In genomic region chr2:15939854-15940660, GRCh38 we compare ENCODE assay signal across 8 cellular contexts. TPM values are rescaled to one million over a fixed set of nuclear protein-coding genes. Genes with fewer than 3 reads are reported as not detected.
DNase-seq lines count a peak whose midpoint lies in the region; ATAC-seq and TF ChIP-seq lines count a peak whose summit lies in the region.

TSS of gene MYCN (plus strand) at chr2:15940550. CDS start at chr2:15942065, 1,515 bp downstream.

- intact Hi-C loops in activated T-helper 1 cell treated with anti-CD3 and anti-CD28 coated beads, Interleukin-12 subunit alpha, Interleukin-12 subunit beta, Interleukin-2, Interleukin-4 antibody, amounts not matched to agents 30 ng/mL and 10 ng/mL and 1 ng/mL, durations not matched to agents 14 hours and 24 hours and 36 hours (cut with micrococcal nuclease) = loop anchor here (2.0 to 5.0 kb wide), 2 partner anchors 567 to 817 kb away; no protein-coding TSS in a partner anchor
- intact Hi-C loops in naive thymus-derived CD4-positive, alpha-beta T cell (cut with micrococcal nuclease) = loop anchor here (1.0 to 10.0 kb wide), 8 partner anchors 95 to 669 kb away; no protein-coding TSS in a partner anchor

- H3K36me3 ChIP-seq in HEK293 (ENCODE audit: control insufficient read depth in 2 of 2, insufficient read depth in 1 of 2, low read length in 2 of 2) = no peaks in the 10 kb centered on the region
- H3K36me3 ChIP-seq in naive thymus-derived CD4-positive, alpha-beta T cell (ENCODE audit: control insufficient read depth in 2 of 3, insufficient read depth in 3 of 3, low read length in 3 of 3) = no peaks in the 10 kb centered on the region
- H3K36me3 ChIP-seq in tibial nerve = peaks cover 0 to under 1% (median 0%) of the 10 kb centered on the region in 3 donors

- TF ChIP-seq CTCF in HEK293 (tag by site-specific recombination; IDR thresholded peaks at IDR 0.05) (peak; percentile 91), fibroblast of villous mesenchyme (IDR thresholded peaks at IDR 0.05; ENCODE audit: insufficient read depth, low read depth, low read length) (peak; percentile 50), tibial nerve (IDR thresholded peaks at IDR 0.05) (peak in 2 of 5 experiments; percentile 65 to 78)

- H3K27ac ChIP-seq in HEK293 (ENCODE audit: extremely low read depth, low read depth, low read length) (peak within 1 kb of the TSS; percentile 62), tibial nerve (peak within 1 kb of the TSS; percentile 37 to 83 (median 64))
- no peak within 1 kb of the TSS for H3K27ac ChIP-seq in naive thymus-derived CD4-positive, alpha-beta T cell (ENCODE audit: low read depth, low read length)

- no peak within 1 kb of the TSS for H3K27ac Mint-ChIP-seq in activated T-helper 1 cell treated with anti-CD3 and anti-CD28 coated beads, Interleukin-12 subunit alpha, Interleukin-12 subunit beta, Interleukin-2, Interleukin-4 antibody, amounts not matched to agents 30 ng/mL and 10 ng/mL and 1 ng/mL, durations not matched to agents 14 hours and 24 hours and 36 hours
- H3K27ac Mint-ChIP-seq in naive thymus-derived CD4-positive, alpha-beta T cell = peak within 1 kb of the TSS in 3 of 9 donors; percentile 23 to 38 (median 36)

- peak within 1 kb of the TSS; percentile 63 for H3K4me3 ChIP-seq in HEK293 (ENCODE audit: low read depth, low read length)
- H3K4me3 ChIP-seq in fibroblast of villous mesenchyme (ENCODE audit: low read depth, low read length) = peak within 1 kb of the TSS; percentile 21
- peak within 1 kb of the TSS; percentile 52 for H3K4me3 ChIP-seq in naive thymus-derived CD4-positive, alpha-beta T cell (ENCODE audit: low read length)
- peak within 1 kb of the TSS; percentile 35 to 63 (median 53) for H3K4me3 ChIP-seq in tibial nerve

- no peak for TF ChIP-seq POLR2A in tibial nerve (IDR thresholded peaks at IDR 0.05)

- no peaks in the 10 kb centered on the region for H3K36me3 Mint-ChIP-seq in activated T-helper 1 cell treated with anti-CD3 and anti-CD28 coated beads, Interleukin-12 subunit alpha, Interleukin-12 subunit beta, Interleukin-2, Interleukin-4 antibody, amounts not matched to agents 30 ng/mL and 10 ng/mL and 1 ng/mL, durations not matched to agents 14 hours and 24 hours and 36 hours (ENCODE audit: low read depth)
- H3K36me3 Mint-ChIP-seq in naive thymus-derived CD4-positive, alpha-beta T cell = peaks cover 0 to 4% (median 0%) of the 10 kb centered on the region in 5 donors

- peaks cover 59% of the 10 kb centered on the region for H3K27me3 Mint-ChIP-seq in activated T-helper 1 cell treated with anti-CD3 and anti-CD28 coated beads, Interleukin-12 subunit alpha, Interleukin-12 subunit beta, Interleukin-2, Interleukin-4 antibody, amounts not matched to agents 30 ng/mL and 10 ng/mL and 1 ng/mL, durations not matched to agents 14 hours and 24 hours and 36 hours (ENCODE audit: insufficient read depth)
- peaks cover 41 to 78% (median 58%) of the 10 kb centered on the region in 5 donors for H3K27me3 Mint-ChIP-seq in naive thymus-derived CD4-positive, alpha-beta T cell

- TF ChIP-seq EP300 in tibial nerve (IDR thresholded peaks at IDR 0.05) = peak in 1 of 2 donors; percentile 4

- DNase-seq in DMS 273 treated with DMSO at 0.1 percent for 48 hours (lab: John Stamatoyannopoulos, UW) = peak; percentile 31
- DNase-seq in NCI-H2227 treated with DMSO at 0.1 percent for 48 hours (lab: John Stamatoyannopoulos, UW) = peak; percentile 91
- DNase-seq in activated T-helper 1 cell treated with anti-CD3 and anti-CD28 coated beads, Interleukin-12 subunit alpha, Interleukin-12 subunit beta, Interleukin-2, Interleukin-4 antibody, amounts not matched to agents 30 ng/mL and 10 ng/mL and 1 ng/mL, durations not matched to agents 14 hours and 24 hours and 36 hours (ENCODE audit: low spot score) = peak; percentile 10
- DNase-seq in fibroblast of villous mesenchyme (ENCODE audit: low read depth) = peak; percentile 24
- peak in 8 of 9 donors; percentile 16 to 50 (median 38) for DNase-seq in naive thymus-derived CD4-positive, alpha-beta T cell
- peak; percentile 28 to 39 for DNase-seq in tibial nerve (ENCODE audit: low spot score in 2 of 2)

- H3K4me3 Mint-ChIP-seq in activated T-helper 1 cell treated with anti-CD3 and anti-CD28 coated beads, Interleukin-12 subunit alpha, Interleukin-12 subunit beta, Interleukin-2, Interleukin-4 antibody, amounts not matched to agents 30 ng/mL and 10 ng/mL and 1 ng/mL, durations not matched to agents 14 hours and 24 hours and 36 hours = no peak within 1 kb of the TSS
- H3K4me3 Mint-ChIP-seq in naive thymus-derived CD4-positive, alpha-beta T cell = peak within 1 kb of the TSS; percentile 50 to 86 (median 80)

- peaks cover 0 to 6% of the 10 kb centered on the region in 2 donors for H3K27me3 ChIP-seq in naive thymus-derived CD4-positive, alpha-beta T cell (ENCODE audit: control insufficient read depth in 2 of 2, insufficient read depth in 2 of 2, low read length in 2 of 2)
- H3K27me3 ChIP-seq in tibial nerve = peaks cover 0 to 41% of the 10 kb centered on the region in 2 donors

- H3K4me1 Mint-ChIP-seq in activated T-helper 1 cell treated with anti-CD3 and anti-CD28 coated beads, Interleukin-12 subunit alpha, Interleukin-12 subunit beta, Interleukin-2, Interleukin-4 antibody, amounts not matched to agents 30 ng/mL and 10 ng/mL and 1 ng/mL, durations not matched to agents 14 hours and 24 hours and 36 hours (ENCODE audit: low read depth) = peaks cover 5% of the 10 kb centered on the region
- peaks cover 7 to 44% (median 30%) of the 10 kb centered on the region in 7 donors for H3K4me1 Mint-ChIP-seq in naive thymus-derived CD4-positive, alpha-beta T cell

- POLR2A ChIA-PET in HEK293 (lab: Yijun Ruan, JAX) = interaction anchor here (0.6 to 1.7 kb wide), 9 partner anchors 19 to 581 kb away, joined by 3 to 5 read pairs (median 3); no protein-coding TSS in a partner anchor
- POLR2A ChIA-PET in naive thymus-derived CD4-positive, alpha-beta T cell (lab: Charles Lee) = no interaction called here

- H3K9me3 ChIP-seq in HEK293 (ENCODE audit: control insufficient read depth, insufficient read depth, low read depth, low read length) (no peaks in the 10 kb centered on the region), tibial nerve (no peaks in the 10 kb centered on the region)
- no peaks in the 10 kb centered on the region for H3K9me3 ChIP-seq in naive thymus-derived CD4-positive, alpha-beta T cell (ENCODE audit: control insufficient read depth in 2 of 3, low read length in 3 of 3)

- no peaks in the 10 kb centered on the region for H3K9me3 Mint-ChIP-seq in activated T-helper 1 cell treated with anti-CD3 and anti-CD28 coated beads, Interleukin-12 subunit alpha, Interleukin-12 subunit beta, Interleukin-2, Interleukin-4 antibody, amounts not matched to agents 30 ng/mL and 10 ng/mL and 1 ng/mL, durations not matched to agents 14 hours and 24 hours and 36 hours
- H3K9me3 Mint-ChIP-seq in naive thymus-derived CD4-positive, alpha-beta T cell = no peaks in the 10 kb centered on the region

- CTCF ChIA-PET in HEK293 (lab: Yijun Ruan, JAX) = interaction anchor here (0.6 to 2.7 kb wide), 40 partner anchors 10 to 668 kb away, joined by 3 to 20 read pairs (median 4); no protein-coding TSS in a partner anchor
- CTCF ChIA-PET in naive thymus-derived CD4-positive, alpha-beta T cell (lab: Charles Lee) = interaction anchor here (0.6 to 2.2 kb wide), 23 partner anchors 9 to 817 kb away, joined by 3 to 12 read pairs (median 4); no protein-coding TSS in a partner anchor

- ATAC-seq in naive thymus-derived CD4-positive, alpha-beta T cell = peak; percentile 12
- ATAC-seq in HG03378 (IDR thresholded peaks at IDR 0.05; ENCODE audit: unreplicated experiment) = no peak

- WGBS in tibial nerve, 2 donors = 0 to 1% methylated on average over 38 to 47 of the region's 47 CpGs

- H3K4me1 ChIP-seq in HEK293 (ENCODE audit: control insufficient read depth, insufficient read depth, low read length) (peaks cover 8% of the 10 kb centered on the region), tibial nerve (peaks cover 0 to 51% (median 30%) of the 10 kb centered on the region in 4 donors)
- peaks cover 0 to 25% of the 10 kb centered on the region in 2 donors for H3K4me1 ChIP-seq in naive thymus-derived CD4-positive, alpha-beta T cell (ENCODE audit: control insufficient read depth in 2 of 2, insufficient read depth in 2 of 2, low read length in 2 of 2)

TF ChIP-seq in HEK293, 187 proteins besides CTCF, POLR2A, EP300 and RAD21 (continues in another document):
- no peak for TF ChIP-seq ZNF114 (tag by site-specific recombination; IDR thresholded peaks at IDR 0.05)
- TF ChIP-seq ZNF274 (IDR thresholded peaks at IDR 0.05; ENCODE audit: low read length) = no peak
- no peak for TF ChIP-seq ZNF274 (tag by site-specific recombination; IDR thresholded peaks at IDR 0.05; ENCODE audit: borderline replicate concordance)
- peak; percentile 56 for TF ChIP-seq SP2 (tag by site-specific recombination; IDR thresholded peaks at IDR 0.05)
- TF ChIP-seq ZNF654 (tag by site-specific recombination; IDR thresholded peaks at IDR 0.05; ENCODE audit: low read depth) = peak; percentile 66
- peak; percentile 53; the same call in 1 of the 2 replicates for TF ChIP-seq ZNF561 (tag by site-specific recombination; IDR thresholded peaks at IDR 0.05; ENCODE audit: borderline replicate concordance)
- peak; percentile 51; the same call in 1 of the 2 replicates for TF ChIP-seq GLIS1 (tag by site-specific recombination; IDR thresholded peaks at IDR 0.05)

RNA-seq across cellular contexts. Expression of gene MYCN, which starts in this region (rescaled TPM):
- not detected in 2 replicates for total RNA-seq in activated T-helper 1 cell treated with anti-CD3 and anti-CD28 coated beads, Interleukin-12 subunit alpha, Interleukin-12 subunit beta, Interleukin-2, Interleukin-4 antibody, amounts not matched to agents 30 ng/mL and 10 ng/mL and 1 ng/mL, durations not matched to agents 14 hours and 24 hours and 36 hours
- total RNA-seq in fibroblast of villous mesenchyme (under 0.01 and 0.32 TPM in 2 replicates), tibial nerve (1 to 10 TPM; 4.1 to 9.9 (median 6.9) TPM)
- 1 to 10 TPM in 1 of 5 experiments, under 1 TPM in 3, not detected in 1; 0.21 to 2.3 (median 0.47) TPM for total RNA-seq in naive thymus-derived CD4-positive, alpha-beta T cell
- polyA plus RNA-seq in naive thymus-derived CD4-positive, alpha-beta T cell = not detected

Comparison
In these comparisons a context has a peak if more than half of its experiments do, and no peak if none do; other contexts are left out.
1. Peak in DNase-seq in activated T-helper 1 cell treated with anti-CD3 and anti-CD28 coated beads, Interleukin-12 subunit alpha, Interleukin-12 subunit beta, Interleukin-2, Interleukin-4 antibody, amounts not matched to agents 30 ng/mL and 10 ng/mL and 1 ng/mL, durations not matched to agents 14 hours and 24 hours and 36 hours; RNA of the gene not detected or under 1 TPM.
2. Peak in DNase-seq and H3K4me3 ChIP-seq in fibroblast of villous mesenchyme; RNA of the gene not detected or under 1 TPM.
3. DNase-seq: peak in every context shown above with its lines; median percentile 91 in NCI-H2227 treated with DMSO at 0.1 percent for 48 hours; 38 in naive thymus-derived CD4-positive, alpha-beta T cell; 34 in tibial nerve; 31 in DMS 273 treated with DMSO at 0.1 percent for 48 hours; 24 in fibroblast of villous mesenchyme; 10 in activated T-helper 1 cell treated with anti-CD3 and anti-CD28 coated beads, Interleukin-12 subunit alpha, Interleukin-12 subunit beta, Interleukin-2, Interleukin-4 antibody, amounts not matched to agents 30 ng/mL and 10 ng/mL and 1 ng/mL, durations not matched to agents 14 hours and 24 hours and 36 hours.